18 cellular contexts compared by ENCODE assay signal in genomic region chr4:159131564-159131963, GRCh38.
"Had no signal": no experiment of that assay in that cellular context is flagged by ENCODE, and none has a peak within 500 bp of the region (broad histone marks: within the 10 kb centered on the region; RNA-seq: fewer than 3 reads in every experiment).

No MANE protein-coding gene starts in this region.

- H3K36me3 ChIP-seq: right lobe of liver, spleen, tibial artery, upper lobe of right lung had no signal

- DNase-seq: effector memory CD4-positive, alpha-beta T cell; erythroblast; foreskin keratinocyte; kidney glomerular epithelial cell; naive thymus-derived CD8-positive, alpha-beta T cell; psoas muscle; retina; right lobe of liver; spleen; stimulated activated CD4-positive, alpha-beta T cell treated with anti-CD3 and anti-CD28 coated beads, Interleukin-15, amount 100 ng/mL, for 24 hours; stimulated activated CD4-positive, alpha-beta T cell treated with anti-CD3 and anti-CD28 coated beads, Interleukin-1b, Interleukin-23, amount 100 ng/mL, for 48 hours; stimulated activated CD4-positive, alpha-beta T cell treated with anti-CD3 and anti-CD28 coated beads, Interleukin-4, amount 100 ng/mL, for 24 hours; tibial artery; upper lobe of right lung had no signal

- ATAC-seq: foreskin keratinocyte; naive thymus-derived CD8-positive, alpha-beta T cell; psoas muscle; right lobe of liver; stimulated activated memory B cell treated with anti-CD40 and anti-IgM and Interleukin-4, amounts not matched to agents 10 μg/mL and 1 μg/mL and 100 μg/mL, for 72 hours; upper lobe of right lung had no signal

- H3K4me3 Mint-ChIP-seq: naive thymus-derived CD8-positive, alpha-beta T cell; stimulated activated memory B cell treated with anti-CD40 and anti-IgM and Interleukin-4, amounts not matched to agents 10 μg/mL and 1 μg/mL and 100 μg/mL, for 72 hours; stimulated activated naive CD8-positive, alpha-beta T cell treated with anti-CD3 and anti-CD28 coated beads, Interleukin-15, Interleukin-2, amounts not matched to agents 100 ng/mL and 50 ng/mL, for 24 hours had no signal

- H3K27me3 ChIP-seq: foreskin keratinocyte, neutrophil, right lobe of liver, spleen, tibial artery, upper lobe of right lung had no signal

- H3K9me3 Mint-ChIP-seq: naive thymus-derived CD8-positive, alpha-beta T cell; stimulated activated memory B cell treated with anti-CD40 and anti-IgM and Interleukin-4, amounts not matched to agents 10 μg/mL and 1 μg/mL and 100 μg/mL, for 72 hours; stimulated activated naive CD8-positive, alpha-beta T cell treated with anti-CD3 and anti-CD28 coated beads, Interleukin-15, Interleukin-2, amounts not matched to agents 100 ng/mL and 50 ng/mL, for 24 hours had no signal

- H3K4me1 ChIP-seq: foreskin keratinocyte had no signal

- H3K27ac ChIP-seq: foreskin keratinocyte, neutrophil, psoas muscle, right lobe of liver, spleen, tibial artery, upper lobe of right lung had no signal

- H3K4me3 ChIP-seq: psoas muscle, right lobe of liver, spleen, tibial artery, upper lobe of right lung had no signal

- H3K27me3 Mint-ChIP-seq: naive thymus-derived CD8-positive, alpha-beta T cell; stimulated activated memory B cell treated with anti-CD40 and anti-IgM and Interleukin-4, amounts not matched to agents 10 μg/mL and 1 μg/mL and 100 μg/mL, for 72 hours; stimulated activated naive CD8-positive, alpha-beta T cell treated with anti-CD3 and anti-CD28 coated beads, Interleukin-15, Interleukin-2, amounts not matched to agents 100 ng/mL and 50 ng/mL, for 24 hours had no signal

- H3K27ac Mint-ChIP-seq: naive thymus-derived CD8-positive, alpha-beta T cell; stimulated activated memory B cell treated with anti-CD40 and anti-IgM and Interleukin-4, amounts not matched to agents 10 μg/mL and 1 μg/mL and 100 μg/mL, for 72 hours; stimulated activated naive CD8-positive, alpha-beta T cell treated with anti-CD3 and anti-CD28 coated beads, Interleukin-15, Interleukin-2, amounts not matched to agents 100 ng/mL and 50 ng/mL, for 24 hours had no signal

- H3K9me3 ChIP-seq: neutrophil, psoas muscle, right lobe of liver, spleen, tibial artery, upper lobe of right lung had no signal

- FAIRE-seq: islet of Langerhans had no signal
